ENCODE assay signal across 11 cellular contexts in the genomic region with DNA sequence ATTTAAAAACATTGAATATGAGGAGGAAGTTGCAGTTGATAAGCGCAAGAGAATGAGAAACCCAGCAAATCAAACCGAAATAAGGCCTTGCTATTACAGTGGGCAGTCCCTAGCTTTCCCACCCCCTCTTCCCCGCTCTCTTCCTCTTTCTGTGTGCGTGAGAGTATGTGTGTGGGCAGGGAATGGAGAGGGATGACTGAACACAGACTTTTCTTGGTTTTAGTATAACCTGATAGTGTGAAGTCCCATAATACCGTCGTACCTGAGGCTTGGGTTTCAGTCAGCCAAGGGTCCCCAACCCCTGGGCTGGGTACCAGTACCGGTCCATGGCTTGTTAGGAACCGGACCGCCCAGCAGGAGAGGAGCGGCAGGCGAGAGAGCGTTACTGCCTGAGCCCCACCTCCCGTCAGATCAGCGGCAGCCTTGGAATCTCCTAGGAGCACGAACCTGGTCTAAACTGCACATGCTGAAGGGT.
DNase-seq lines count a peak whose midpoint lies in the region; ATAC-seq, FAIRE-seq and TF ChIP-seq lines count a peak whose summit lies in the region.
"Had no signal": no experiment of that assay in that cellular context is flagged by ENCODE, and none has a peak within 500 bp of the region (broad histone marks: within the 10 kb centered on the region; RNA-seq: fewer than 3 reads in every experiment).

No MANE protein-coding gene starts in this region.

- TF ChIP-seq POLR2A in prostate gland (IDR thresholded peaks at IDR 0.05), result no peak

- no peaks in the 10 kb centered on the region for H3K27me3 ChIP-seq in effector memory CD4-positive, alpha-beta T cell (replicated peaks; ENCODE audit: control insufficient read depth, insufficient read depth, low read length, poor library complexity, severe bottlenecking)
- H3K27me3 ChIP-seq in prostate gland (replicated peaks; ENCODE audit: insufficient read depth), result no peaks in the 10 kb centered on the region

- no peaks in the 10 kb centered on the region for H3K9me3 ChIP-seq in effector memory CD4-positive, alpha-beta T cell (ENCODE audit: control insufficient read depth, low read length)
- H3K9me3 ChIP-seq in prostate gland, result no peaks in the 10 kb centered on the region

- no peak for FAIRE-seq in RCC 7860 (lab: Jason Lieb, UNC)
- FAIRE-seq: islet of Langerhans had no signal

- TF ChIP-seq CTCF in GM12864 (IDR thresholded peaks at IDR 0.05; ENCODE audit: low read depth, low read length, missing control alignments) (no peak), prostate gland (IDR thresholded peaks at IDR 0.05) (no peak)

- H3K4me3 ChIP-seq in GM12864 (ENCODE audit: low read depth, low read length) (no peak overlapping the region), prostate gland (no peak overlapping the region)
- no peak overlapping the region for H3K4me3 ChIP-seq in effector memory CD4-positive, alpha-beta T cell (ENCODE audit: insufficient read depth, low read depth, low read length, poor library complexity, severe bottlenecking)

- H3K27ac ChIP-seq in effector memory CD4-positive, alpha-beta T cell (ENCODE audit: insufficient read depth, low read length, poor library complexity, severe bottlenecking), result peak overlapping the region; percentile 13
- no peak overlapping the region for H3K27ac ChIP-seq in prostate gland

- 96% methylated on average over 15 of the region's 15 CpGs for WGBS in prostate gland

- intact Hi-C loops in prostate gland (cut with DNase I), result loop anchor here (10.0 kb wide), 2 partner anchors 228 to 1938 kb away; no protein-coding TSS in a partner anchor

- ATAC-seq in GM19043 (IDR thresholded peaks at IDR 0.05; ENCODE audit: low read depth, unreplicated experiment), result peak; percentile 52
- ATAC-seq in HG03095 (IDR thresholded peaks at IDR 0.05; ENCODE audit: unreplicated experiment), result peak; percentile 70

- H3K4me1 ChIP-seq in effector memory CD4-positive, alpha-beta T cell (ENCODE audit: control insufficient read depth, insufficient read depth, low read length, poor library complexity, severe bottlenecking), result peaks cover 7% of the 10 kb centered on the region
- H3K4me1 ChIP-seq in prostate gland (replicated peaks), result no peaks in the 10 kb centered on the region

- peaks cover 89% of the 10 kb centered on the region for H3K36me3 ChIP-seq in effector memory CD4-positive, alpha-beta T cell (ENCODE audit: control insufficient read depth, insufficient read depth, low read length)
- H3K36me3 ChIP-seq in prostate gland, result no peaks in the 10 kb centered on the region

- peak; percentile 47 for DNase-seq in GM12864 (ENCODE audit: low read depth)
- no peak for DNase-seq in effector memory CD4-positive, alpha-beta T cell
- no peak for DNase-seq in NCI-H1436 treated with DMSO at 0.1 percent for 48 hours (lab: John Stamatoyannopoulos, UW)
- DNase-seq in LoVo (ENCODE audit: low spot score), result no peak
- DNase-seq in prostate gland (ENCODE audit: low spot score), result no peak
- no peak for DNase-seq in RCC 7860 (ENCODE audit: low spot score)
- DNase-seq: activated CD8-positive, alpha-beta memory T cell treated with anti-CD3 and anti-CD28 coated beads, Interleukin-2, amount 50 U/mL, for 48 hours; endodermal cell had no signal
